17 cellular contexts compared by ENCODE assay signal in the genomic region with DNA sequence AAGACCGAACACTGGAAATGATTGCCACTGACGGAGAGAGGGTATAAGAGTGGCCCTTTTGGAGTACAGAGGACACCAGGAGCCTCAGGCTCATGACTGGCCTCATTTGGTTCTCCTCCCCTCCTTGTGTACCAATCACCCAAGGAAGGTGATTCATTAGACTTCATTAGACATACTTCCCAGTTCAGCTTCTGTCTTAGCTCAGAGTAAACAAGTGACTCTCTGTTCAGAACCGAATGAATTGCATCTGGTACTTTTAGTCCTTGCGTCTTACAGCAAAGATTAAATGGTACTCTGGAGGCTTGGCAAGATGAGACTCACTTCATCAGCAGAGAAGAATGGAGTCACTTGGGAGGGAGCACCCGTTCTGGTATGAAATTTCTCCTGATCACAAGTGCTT.
A peak's percentile ranks its signal among the peaks of the same experiment; 100 is the strongest.
DNase-seq lines count a peak whose midpoint lies in the region; ATAC-seq lines count a peak whose summit lies in the region.
"Had no signal": no experiment of that assay in that cellular context is flagged by ENCODE, and none has a peak within 500 bp of the region (broad histone marks: within the 10 kb centered on the region; RNA-seq: fewer than 3 reads in every experiment).

No MANE protein-coding gene starts in this region.

- H3K36me3 ChIP-seq in GM23248 (ENCODE audit: low read depth): no peaks in the 10 kb centered on the region
- H3K36me3 ChIP-seq: upper lobe of left lung had no signal

- no peak overlapping the region for H3K27ac ChIP-seq in GM23248
- H3K27ac ChIP-seq in caudate nucleus (ENCODE audit: low read depth, low read length): peak overlapping the region; percentile 81
- H3K27ac ChIP-seq: upper lobe of left lung had no signal

- no peak overlapping the region for H3K9ac ChIP-seq in GM23248

- no peak overlapping the region for H3K4me3 ChIP-seq in GM23248
- H3K4me3 ChIP-seq: GM23338, lung, upper lobe of left lung had no signal

- DNase-seq in GM23248 (peak; percentile 56), caudate nucleus (lab: John Stamatoyannopoulos, UW) (peak in 8 of 61 donors; percentile 7 to 71 (median 30)), globus pallidus (ENCODE audit: low spot score) (peak; percentile 30), sciatic nerve (ENCODE audit: low spot score) (no peak), GOT3 (lab: John Stamatoyannopoulos, UW) (no peak)
- DNase-seq in activated CD8-positive, alpha-beta memory T cell treated with anti-CD3 and anti-CD28 coated beads, Interleukin-2, amount 50 U/mL, for 4 hours: no peak
- DNase-seq: activated CD4-positive, alpha-beta T cell treated with anti-CD3 and anti-CD28 coated beads, Interleukin-2, amount 50 U/mL, for 1 hour; activated T-cell treated with anti-CD3 and anti-CD28 coated beads, Interleukin-2, amount 50 U/mL, for 4 hours; DMS53; NCI-H226; SIG-M5; T1000; upper lobe of left lung had no signal

- ATAC-seq in sciatic nerve (peak; percentile 66), HG02798 (IDR thresholded peaks at IDR 0.05; ENCODE audit: poor library complexity, unreplicated experiment) (no peak), HG03025 (IDR thresholded peaks at IDR 0.05; ENCODE audit: low FRiP score, unreplicated experiment) (no peak)
- ATAC-seq: activated T-cell treated with anti-CD3 and anti-CD28 coated beads, Interleukin-2, amount 50 U/mL, for 4 hours; GM23338 had no signal

- 55 to 56% methylated on average over 5 of the region's 5 CpGs for WGBS in GM23248 (ENCODE audit: low coverage in 1 of 2, low lambda C conversion rate in 2 of 2, missing lambda C conversion rate in 2 of 2), 2 experiments

- intact Hi-C loops in sciatic nerve (cut with DNase I): no loop called here

- 0 out of 2 replicates have a peak, but pooled peaks cover 11% of the 10 kb centered on the region for H3F3A ChIP-seq in GM23248 (ENCODE audit: insufficient read depth)

- no peak overlapping the region for H2AFZ ChIP-seq in GM23248
- H2AFZ ChIP-seq: GM23338 had no signal

- no peaks in the 10 kb centered on the region for H3K9me3 ChIP-seq in GM23248 (ENCODE audit: low read depth)
- H3K9me3 ChIP-seq: upper lobe of left lung had no signal

- 0 out of 2 replicates have a peak, but pooled peaks cover 4% of the 10 kb centered on the region for H3K4me1 ChIP-seq in GM23248 (ENCODE audit: insufficient read depth)

- no peak overlapping the region for H3K4me2 ChIP-seq in GM23248 (ENCODE audit: unreplicated experiment)
- H3K4me2 ChIP-seq: GM23338 had no signal

- in situ Hi-C loops in GM23248 (cut with MboI): no loop called here

- H4K20me1 ChIP-seq in GM23248 (ENCODE audit: insufficient read depth): no peaks in the 10 kb centered on the region

- no peaks in the 10 kb centered on the region for H3K9me2 ChIP-seq in GM23248 (ENCODE audit: insufficient read depth)

- no peaks in the 10 kb centered on the region for H3K79me2 ChIP-seq in GM23248 (ENCODE audit: insufficient read depth)

- no peaks in the 10 kb centered on the region for H3K27me3 ChIP-seq in GM23248 (replicated peaks; ENCODE audit: insufficient read depth)
- H3K27me3 ChIP-seq: upper lobe of left lung had no signal

Comparison
In these comparisons a context has a peak if more than half of its experiments do, and no peak if none do; other contexts are left out.
1. DNase-seq: peak in GM23248 (single experiment) and globus pallidus (single experiment); none in sciatic nerve (single experiment), activated CD8-positive, alpha-beta memory T cell treated with anti-CD3 and anti-CD28 coated beads, Interleukin-2, amount 50 U/mL, for 4 hours (single experiment) and GOT3 (single experiment).